In genomic region chr3:33664195-33664594, GRCh38 we compare ENCODE assay signal across 14 cellular contexts. TPM values are rescaled to one million over a fixed set of nuclear protein-coding genes. Genes with fewer than 3 reads are reported as not detected.
DNase-seq lines count a peak whose midpoint lies in the region; ATAC-seq and TF ChIP-seq lines count a peak whose summit lies in the region.
"Had no signal": no experiment of that assay in that cellular context is flagged by ENCODE, and none has a peak within 500 bp of the region (broad histone marks: within the 10 kb centered on the region; RNA-seq: fewer than 3 reads in every experiment).

No MANE protein-coding gene starts in this region.

- no peaks in the 10 kb centered on the region for H3K9me3 ChIP-seq in naive thymus-derived CD4-positive, alpha-beta T cell (ENCODE audit: control insufficient read depth in 2 of 3, low read length in 3 of 3)
- H3K9me3 ChIP-seq in hepatocyte (ENCODE audit: low read depth) = no peaks in the 10 kb centered on the region

- no peak overlapping the region for H3K4me2 ChIP-seq in hepatocyte

- no peaks in the 10 kb centered on the region for H3K9me3 Mint-ChIP-seq in naive thymus-derived CD4-positive, alpha-beta T cell

- peaks cover 13 to 43% (median 28%) of the 10 kb centered on the region in 7 donors for H3K4me1 Mint-ChIP-seq in naive thymus-derived CD4-positive, alpha-beta T cell

- no peak overlapping the region for H3K4me3 Mint-ChIP-seq in naive thymus-derived CD4-positive, alpha-beta T cell

- no peak overlapping the region for H3K27ac Mint-ChIP-seq in naive thymus-derived CD4-positive, alpha-beta T cell

- DNase-seq in GM04504 (ENCODE audit: low read depth) (peak; percentile 58), NCI-H226 (peak; percentile 11), brain microvascular endothelial cell (peak; percentile 30), amygdala (lab: John Stamatoyannopoulos, UW) (no peak), hepatocyte (ENCODE audit: low spot score) (no peak)
- DNase-seq in naive thymus-derived CD4-positive, alpha-beta T cell = no peak
- DNase-seq: activated gamma-delta T cell treated with Interleukin-2 at 50 U/mL for 16 hours; DMS79 treated with DMSO at 0.1 percent for 48 hours; NK-92 treated with Interleukin-12 subunit alpha and Interleukin-12 subunit beta, amount 100 ng/mL, for 24 hours; stimulated activated CD8-positive, alpha-beta memory T cell treated with anti-CD3 and anti-CD28 coated beads, Interleukin-4, amount 100 ng/mL, for 48 hours had no signal

- in situ Hi-C loops in brain microvascular endothelial cell (cut with HindIII; ENCODE audit: low pct_ligation_motif_present, low sequenced_read_pairs) = no loop called here

- ATAC-seq in naive thymus-derived CD4-positive, alpha-beta T cell = peak; percentile 74
- ATAC-seq in GM18868 (IDR thresholded peaks at IDR 0.05; ENCODE audit: unreplicated experiment) = no peak
- no peak for ATAC-seq in HG02938 (IDR thresholded peaks at IDR 0.05; ENCODE audit: unreplicated experiment)
- ATAC-seq: left lobe of liver had no signal

- no peaks in the 10 kb centered on the region for H4K20me1 ChIP-seq in hepatocyte (ENCODE audit: insufficient read depth, poor library complexity, severe bottlenecking)

- 74% methylated on average over 1 of the region's 1 CpG for WGBS in hepatocyte (ENCODE audit: low lambda C conversion rate, missing lambda C conversion rate)

- no peak overlapping the region for H2AFZ ChIP-seq in hepatocyte

- H3K27ac ChIP-seq in brain microvascular endothelial cell (no peak overlapping the region), hepatocyte (no peak overlapping the region)
- H3K27ac ChIP-seq in naive thymus-derived CD4-positive, alpha-beta T cell (ENCODE audit: low read depth, low read length) = no peak overlapping the region
- H3K27ac ChIP-seq: skin epidermis had no signal

- H3K27me3 ChIP-seq in brain microvascular endothelial cell (replicated peaks) = no peaks in the 10 kb centered on the region
- no peaks in the 10 kb centered on the region for H3K27me3 ChIP-seq in naive thymus-derived CD4-positive, alpha-beta T cell (ENCODE audit: control insufficient read depth in 2 of 2, insufficient read depth in 2 of 2, low read length in 2 of 2)
- no peaks in the 10 kb centered on the region for H3K27me3 ChIP-seq in hepatocyte

- H3K36me3 Mint-ChIP-seq in naive thymus-derived CD4-positive, alpha-beta T cell = peaks cover 4 to 38% (median 14%) of the 10 kb centered on the region in 5 donors

- H3K36me3 ChIP-seq in brain microvascular endothelial cell (replicated peaks) = no peaks in the 10 kb centered on the region
- H3K36me3 ChIP-seq in naive thymus-derived CD4-positive, alpha-beta T cell (ENCODE audit: control insufficient read depth in 2 of 3, insufficient read depth in 3 of 3, low read length in 3 of 3) = peaks cover 0 to 4% (median 0%) of the 10 kb centered on the region in 3 experiments
- H3K36me3 ChIP-seq in hepatocyte (replicated peaks; ENCODE audit: insufficient read depth, low read depth) = no peaks in the 10 kb centered on the region

- H3K9me2 ChIP-seq in hepatocyte (replicated peaks; ENCODE audit: insufficient read depth) = no peaks in the 10 kb centered on the region

- H3K79me2 ChIP-seq in hepatocyte = no peaks in the 10 kb centered on the region

- CTCF ChIA-PET in naive thymus-derived CD4-positive, alpha-beta T cell (lab: Charles Lee) = no interaction called here

- TF ChIP-seq CTCF in brain microvascular endothelial cell (IDR thresholded peaks at IDR 0.05; ENCODE audit: low read depth, low read length, missing control alignments) = no peak
- no peak for TF ChIP-seq CTCF in hepatocyte (IDR thresholded peaks at IDR 0.05; ENCODE audit: poor library complexity)

- intact Hi-C loops in naive thymus-derived CD4-positive, alpha-beta T cell (cut with micrococcal nuclease) = no loop called here

- H3K4me1 ChIP-seq in naive thymus-derived CD4-positive, alpha-beta T cell (ENCODE audit: control insufficient read depth in 2 of 2, insufficient read depth in 2 of 2, low read length in 2 of 2) = peaks cover 0 to 7% of the 10 kb centered on the region in 2 donors
- peaks cover 9% of the 10 kb centered on the region for H3K4me1 ChIP-seq in hepatocyte (ENCODE audit: insufficient read depth)

- POLR2A ChIA-PET in naive thymus-derived CD4-positive, alpha-beta T cell (lab: Charles Lee) = no interaction called here

- H3K4me3 ChIP-seq in brain microvascular endothelial cell (ENCODE audit: low read depth, low read length) (no peak overlapping the region), hepatocyte (no peak overlapping the region)
- no peak overlapping the region for H3K4me3 ChIP-seq in naive thymus-derived CD4-positive, alpha-beta T cell (ENCODE audit: low read length)
- H3K4me3 ChIP-seq: skin epidermis had no signal

- no peaks in the 10 kb centered on the region for H3K27me3 Mint-ChIP-seq in naive thymus-derived CD4-positive, alpha-beta T cell

RNA-seq across cellular contexts. Expression of gene CLASP2, which starts 53.9 kb away (rescaled TPM):
- 10 to 100 TPM; 44.2 to 83.8 (median 79.2) TPM for total RNA-seq in naive thymus-derived CD4-positive, alpha-beta T cell
- 10 to 100 TPM in 1 of 2 donors, 1 to 10 TPM in 1; 7.4 to 11.9 TPM for polyA plus RNA-seq in naive thymus-derived CD4-positive, alpha-beta T cell
- total RNA-seq in hepatocyte = 32.6 and 34.5 TPM in 2 replicates
- polyA plus RNA-seq in hepatocyte = 12.0 and 15.8 TPM in 2 replicates

Comparison
In these comparisons a context has a peak if more than half of its experiments do, and no peak if none do; other contexts are left out.
1. DNase-seq: peak in GM04504 (single experiment), NCI-H226 (single experiment) and brain microvascular endothelial cell (single experiment); none in naive thymus-derived CD4-positive, alpha-beta T cell (0 of 9), amygdala (0 of 56) and hepatocyte (single experiment).